Comparison of ENCODE assay signal across 15 cellular contexts in genomic region chr18:25144835-25145234, GRCh38.
A peak's percentile ranks its signal among the peaks of the same experiment; 100 is the strongest.
DNase-seq lines count a peak whose midpoint lies in the region; ATAC-seq and TF ChIP-seq lines count a peak whose summit lies in the region.
"Had no signal": no experiment of that assay in that cellular context is flagged by ENCODE, and none has a peak within 500 bp of the region (broad histone marks: within the 10 kb centered on the region; RNA-seq: fewer than 3 reads in every experiment).

No MANE protein-coding gene starts in this region.

- CTCF ChIA-PET in Calu3 (lab: Charles Lee), result no interaction called here

- H3K4me1 ChIP-seq in neural progenitor cell (peaks cover 51% of the 10 kb centered on the region), psoas muscle (no peaks in the 10 kb centered on the region)
- H3K4me1 ChIP-seq: colonic mucosa had no signal

- H3K9me3 Mint-ChIP-seq in neural progenitor cell (no peaks in the 10 kb centered on the region), Calu3 (ENCODE audit: low read depth, unreplicated experiment) (peaks cover 2% of the 10 kb centered on the region)

- peak; percentile 7 for DNase-seq in EL
- peak; percentile 14 for DNase-seq in T1000 (lab: John Stamatoyannopoulos, UW)
- peak; percentile 76 for DNase-seq in fibroblast of pulmonary artery (ENCODE audit: low read depth)
- no peak for DNase-seq in neural progenitor cell (ENCODE audit: low spot score)
- no peak for DNase-seq in left lobe of liver (ENCODE audit: low spot score)
- DNase-seq in psoas muscle, result no peak
- no peak for DNase-seq in Calu3
- DNase-seq: activated CD4-positive, alpha-beta T cell treated with anti-CD3 and anti-CD28 coated beads for 4 hours; CD8-positive, alpha-beta memory T cell; colonic mucosa; GOT3; mesendoderm; NCI-H1694; retina had no signal

- H3K4me3 Mint-ChIP-seq in neural progenitor cell (no peak overlapping the region), Calu3 (ENCODE audit: low read depth, unreplicated experiment) (no peak overlapping the region)
- H3K4me3 Mint-ChIP-seq: CD8-positive, alpha-beta memory T cell had no signal

- BruUV-seq in Calu3 (replicated peaks; lab: Mats Ljungman, UMichigan), result no TSS peak

- H3F3A ChIP-seq in neural progenitor cell (ENCODE audit: low read depth), result peaks cover 11% of the 10 kb centered on the region

- H3K4me2 ChIP-seq in neural progenitor cell, result no peak overlapping the region

- H3K9me3 ChIP-seq in neural progenitor cell (ENCODE audit: low read depth), result no peaks in the 10 kb centered on the region
- no peaks in the 10 kb centered on the region for H3K9me3 ChIP-seq in psoas muscle
- H3K9me3 ChIP-seq: colonic mucosa had no signal

- H4K20me1 ChIP-seq in neural progenitor cell (ENCODE audit: low read depth), result peaks cover 99% of the 10 kb centered on the region

- H3K36me3 ChIP-seq in neural progenitor cell, result no peaks in the 10 kb centered on the region
- H3K36me3 ChIP-seq in psoas muscle (ENCODE audit: insufficient read depth in 1 of 2, low read depth in 1 of 2), result no peaks in the 10 kb centered on the region
- H3K36me3 ChIP-seq: colonic mucosa had no signal

- H3K27ac ChIP-seq in neural progenitor cell (no peak overlapping the region), psoas muscle (no peak overlapping the region)
- H3K27ac ChIP-seq: colonic mucosa had no signal

- ATAC-seq in left lobe of liver (no peak), psoas muscle (no peak), HG03108 (IDR thresholded peaks at IDR 0.05; ENCODE audit: unreplicated experiment) (no peak)

- H3K36me3 Mint-ChIP-seq in neural progenitor cell, result peaks cover 30% of the 10 kb centered on the region
- no peaks in the 10 kb centered on the region for H3K36me3 Mint-ChIP-seq in Calu3 (ENCODE audit: insufficient read depth, unreplicated experiment)
- H3K36me3 Mint-ChIP-seq: CD8-positive, alpha-beta memory T cell had no signal

- H3K79me2 ChIP-seq in neural progenitor cell (ENCODE audit: low read depth), result peaks cover 58% of the 10 kb centered on the region

- TF ChIP-seq CTCF in fibroblast of pulmonary artery (IDR thresholded peaks at IDR 0.05; ENCODE audit: low read length, missing control alignments) (no peak), neural progenitor cell (IDR thresholded peaks at IDR 0.05) (no peak), psoas muscle (IDR thresholded peaks at IDR 0.05) (no peak), Calu3 (IDR thresholded peaks at IDR 0.05; ENCODE audit: unreplicated experiment) (no peak)

- H3K9ac ChIP-seq in neural progenitor cell, result no peak overlapping the region

- no peak overlapping the region for H3K4me3 ChIP-seq in fibroblast of pulmonary artery (replicated peaks; ENCODE audit: low read depth, low read length)
- no peak overlapping the region for H3K4me3 ChIP-seq in neural progenitor cell
- no peak overlapping the region for H3K4me3 ChIP-seq in psoas muscle
- H3K4me3 ChIP-seq: colonic mucosa had no signal

- H3K27ac Mint-ChIP-seq in neural progenitor cell, result peak overlapping the region; percentile 46
- no peak overlapping the region for H3K27ac Mint-ChIP-seq in Calu3 (ENCODE audit: unreplicated experiment)
- H3K27ac Mint-ChIP-seq: CD8-positive, alpha-beta memory T cell had no signal

- H3K27me3 Mint-ChIP-seq in neural progenitor cell (ENCODE audit: insufficient read depth, low read depth) (no peaks in the 10 kb centered on the region), Calu3 (ENCODE audit: unreplicated experiment) (peaks cover 32% of the 10 kb centered on the region)
- H3K27me3 Mint-ChIP-seq: CD8-positive, alpha-beta memory T cell had no signal

- H3K4me1 Mint-ChIP-seq in neural progenitor cell, result peaks cover 44% of the 10 kb centered on the region
- H3K4me1 Mint-ChIP-seq in Calu3 (ENCODE audit: low read depth, unreplicated experiment), result no peaks in the 10 kb centered on the region
- H3K4me1 Mint-ChIP-seq: CD8-positive, alpha-beta memory T cell had no signal

- intact Hi-C loops in psoas muscle (cut with DNase I), result no loop called here
- intact Hi-C loops in Calu3 (cut with micrococcal nuclease; ENCODE audit: unreplicated experiment), result no loop called here

- H3K27me3 ChIP-seq in neural progenitor cell (no peaks in the 10 kb centered on the region), psoas muscle (ENCODE audit: insufficient read depth in 3 of 3, low read length in 2 of 3) (no peaks in the 10 kb centered on the region)
- H3K27me3 ChIP-seq: colonic mucosa had no signal

- no peak overlapping the region for H2AFZ ChIP-seq in neural progenitor cell (replicated peaks)

- 49 to 60% (median 57%) methylated on average over 2 of the region's 2 CpGs for WGBS in psoas muscle, 3 donors

Comparison
In these comparisons a context has a peak if more than half of its experiments do, and no peak if none do; other contexts are left out.
1. DNase-seq: peak in EL (single experiment), T1000 (single experiment) and fibroblast of pulmonary artery (single experiment); none in neural progenitor cell (single experiment), left lobe of liver (single experiment), psoas muscle (0 of 2) and Calu3 (single experiment).